Comparison of ENCODE assay signal across 1 cellular context in the genomic region with DNA sequence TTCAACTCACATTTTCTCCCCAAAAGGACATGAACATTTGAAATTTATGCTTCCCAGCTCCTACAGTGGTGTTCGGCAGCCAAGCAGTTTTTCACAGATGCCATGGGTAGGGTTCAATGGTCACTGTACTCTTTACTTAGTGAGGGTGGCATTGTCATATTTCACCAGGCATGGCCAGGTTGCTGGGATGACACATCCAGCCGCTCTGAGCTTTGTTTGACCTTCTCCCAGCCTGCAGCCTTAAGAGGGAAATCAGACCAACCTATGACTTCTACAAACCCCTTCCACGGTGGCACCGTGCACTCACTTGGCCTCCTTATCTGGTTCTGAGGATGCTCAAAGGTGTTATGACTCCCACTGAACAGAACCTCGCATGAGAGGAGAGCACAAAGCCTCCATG.
A peak's percentile ranks its signal among the peaks of the same experiment; 100 is the strongest.
TF ChIP-seq lines count a peak whose summit lies in the region.

No MANE protein-coding gene starts in this region.

TF ChIP-seq in HepG2, 621 proteins besides CTCF, POLR2A, EP300 and RAD21 (continued from another document and continues in another):
- TF ChIP-seq, protein P1, sequence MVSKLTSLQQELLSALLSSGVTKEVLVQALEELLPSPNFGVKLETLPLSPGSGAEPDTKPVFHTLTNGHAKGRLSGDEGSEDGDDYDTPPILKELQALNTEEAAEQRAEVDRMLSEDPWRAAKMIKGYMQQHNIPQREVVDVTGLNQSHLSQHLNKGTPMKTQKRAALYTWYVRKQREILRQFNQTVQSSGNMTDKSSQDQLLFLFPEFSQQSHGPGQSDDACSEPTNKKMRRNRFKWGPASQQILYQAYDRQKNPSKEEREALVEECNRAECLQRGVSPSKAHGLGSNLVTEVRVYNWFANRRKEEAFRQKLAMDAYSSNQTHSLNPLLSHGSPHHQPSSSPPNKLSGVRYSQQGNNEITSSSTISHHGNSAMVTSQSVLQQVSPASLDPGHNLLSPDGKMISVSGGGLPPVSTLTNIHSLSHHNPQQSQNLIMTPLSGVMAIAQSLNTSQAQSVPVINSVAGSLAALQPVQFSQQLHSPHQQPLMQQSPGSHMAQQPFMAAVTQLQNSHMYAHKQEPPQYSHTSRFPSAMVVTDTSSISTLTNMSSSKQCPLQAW (CRISPR knock-in tag; IDR thresholded peaks at IDR 0.05), result peak; percentile 31; the same call in 1 of the 2 replicates
- TF ChIP-seq YEATS4 (CRISPR knock-in tag; IDR thresholded peaks at IDR 0.05; ENCODE audit: borderline replicate concordance) (no peak), SMAD9 (CRISPR knock-in tag; IDR thresholded peaks at IDR 0.05) (no peak), NRL (CRISPR knock-in tag; IDR thresholded peaks at IDR 0.05; ENCODE audit: borderline replicate concordance) (no peak), ZNF441 (CRISPR knock-in tag; IDR thresholded peaks at IDR 0.05; ENCODE audit: borderline replicate concordance) (no peak), KLF6 (CRISPR knock-in tag; IDR thresholded peaks at IDR 0.05) (no peak), NFE2 (CRISPR knock-in tag; IDR thresholded peaks at IDR 0.05) (no peak), KLF12 (CRISPR knock-in tag; IDR thresholded peaks at IDR 0.05; ENCODE audit: borderline replicate concordance) (no peak), SP2 (CRISPR knock-in tag; IDR thresholded peaks at IDR 0.05) (no peak), ZNF12 (CRISPR knock-in tag; IDR thresholded peaks at IDR 0.05) (no peak; the same call in 1 of the 2 replicates), ZBTB20 (CRISPR knock-in tag; IDR thresholded peaks at IDR 0.05; ENCODE audit: borderline replicate concordance, low read depth) (no peak), SRSF9 (IDR thresholded peaks at IDR 0.05; ENCODE audit: borderline replicate concordance, insufficient read depth, low read depth, low read length, poor library complexity, severe bottlenecking) (no peak), ZNF550 (CRISPR knock-in tag; IDR thresholded peaks at IDR 0.05; ENCODE audit: borderline replicate concordance) (no peak), HES4 (CRISPR knock-in tag; IDR thresholded peaks at IDR 0.05; ENCODE audit: borderline replicate concordance) (no peak), HMG20B (CRISPR knock-in tag; conservative IDR thresholded peaks at IDR 0.05) (no peak), JDP2 (CRISPR knock-in tag; IDR thresholded peaks at IDR 0.05; ENCODE audit: borderline replicate concordance) (no peak), ZNF878 (CRISPR knock-in tag; IDR thresholded peaks at IDR 0.05) (no peak), ZBTB1 (CRISPR knock-in tag; IDR thresholded peaks at IDR 0.05; ENCODE audit: borderline replicate concordance) (no peak), POGZ (CRISPR knock-in tag; IDR thresholded peaks at IDR 0.05) (peak; percentile 56; the same call in 1 of the 2 replicates), ZNF629 (CRISPR knock-in tag; conservative IDR thresholded peaks at IDR 0.05) (no peak), NFE2L2 (IDR thresholded peaks at IDR 0.05; ENCODE audit: low read length) (no peak), HOXA3 (CRISPR knock-in tag; IDR thresholded peaks at IDR 0.05) (peak; percentile 18; the same call in 1 of the 2 replicates), TCF7L2 (IDR thresholded peaks at IDR 0.05; ENCODE audit: low read depth, low read length) (no peak), HNRNPUL1 (IDR thresholded peaks at IDR 0.05; ENCODE audit: low read depth, low read length) (no peak), ARNTL (CRISPR knock-in tag; IDR thresholded peaks at IDR 0.05) (no peak), MED1 (CRISPR knock-in tag; IDR thresholded peaks at IDR 0.05) (peak; percentile 42), PRMT3 (CRISPR knock-in tag; IDR thresholded peaks at IDR 0.05; ENCODE audit: borderline replicate concordance, low read depth) (no peak), PAX8 (CRISPR knock-in tag; IDR thresholded peaks at IDR 0.05; ENCODE audit: borderline replicate concordance) (no peak), ZNF549 (CRISPR knock-in tag; IDR thresholded peaks at IDR 0.05) (no peak), STAT5B (CRISPR knock-in tag; IDR thresholded peaks at IDR 0.05) (no peak), BORCS8-MEF2B (CRISPR knock-in tag; IDR thresholded peaks at IDR 0.05) (no peak), GABPA (IDR thresholded peaks at IDR 0.05; ENCODE audit: low read depth, low read length) (no peak), GABPA (CRISPR knock-in tag; IDR thresholded peaks at IDR 0.05; ENCODE audit: low read depth) (no peak), ZNF256 (CRISPR knock-in tag; conservative IDR thresholded peaks at IDR 0.05) (no peak), ZNF430 (CRISPR knock-in tag; IDR thresholded peaks at IDR 0.05) (peak; percentile 79; the same call in 1 of the 2 replicates), POLR2AphosphoS2 (IDR thresholded peaks at IDR 0.05; ENCODE audit: low read depth, low read length) (no peak)
- TF ChIP-seq, protein P2, sequence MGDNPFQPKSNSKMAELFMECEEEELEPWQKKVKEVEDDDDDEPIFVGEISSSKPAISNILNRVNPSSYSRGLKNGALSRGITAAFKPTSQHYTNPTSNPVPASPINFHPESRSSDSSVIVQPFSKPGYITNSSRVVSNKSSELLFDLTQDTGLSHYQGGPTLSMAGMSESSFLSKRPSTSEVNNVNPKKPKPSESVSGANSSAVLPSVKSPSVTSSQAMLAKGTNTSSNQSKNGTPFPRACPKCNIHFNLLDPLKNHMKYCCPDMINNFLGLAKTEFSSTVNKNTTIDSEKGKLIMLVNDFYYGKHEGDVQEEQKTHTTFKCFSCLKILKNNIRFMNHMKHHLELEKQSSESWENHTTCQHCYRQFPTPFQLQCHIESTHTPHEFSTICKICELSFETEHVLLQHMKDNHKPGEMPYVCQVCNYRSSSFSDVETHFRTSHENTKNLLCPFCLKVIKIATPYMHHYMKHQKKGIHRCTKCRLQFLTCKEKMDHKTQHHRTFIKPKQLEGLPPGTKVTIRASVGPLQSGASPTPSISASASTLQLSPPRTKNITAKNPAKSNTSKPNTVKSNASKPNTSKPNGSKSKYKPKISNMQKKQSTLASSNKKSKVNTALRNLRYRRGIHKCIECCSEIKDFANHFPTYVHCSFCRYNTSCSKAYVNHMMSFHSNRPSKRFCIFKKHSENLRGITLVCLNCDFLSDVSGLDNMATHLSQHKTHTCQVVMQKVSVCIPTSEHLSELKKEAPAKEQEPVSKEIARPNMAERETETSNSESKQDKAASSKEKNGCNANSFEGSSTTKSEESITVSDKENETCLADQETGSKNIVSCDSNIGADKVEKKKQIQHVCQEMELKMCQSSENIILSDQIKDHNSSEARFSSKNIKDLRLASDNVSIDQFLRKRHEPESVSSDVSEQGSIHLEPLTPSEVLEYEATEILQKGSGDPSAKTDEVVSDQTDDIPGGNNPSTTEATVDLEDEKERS (CRISPR knock-in tag; IDR thresholded peaks at IDR 0.05), result no peak
- TF ChIP-seq, protein P3, sequence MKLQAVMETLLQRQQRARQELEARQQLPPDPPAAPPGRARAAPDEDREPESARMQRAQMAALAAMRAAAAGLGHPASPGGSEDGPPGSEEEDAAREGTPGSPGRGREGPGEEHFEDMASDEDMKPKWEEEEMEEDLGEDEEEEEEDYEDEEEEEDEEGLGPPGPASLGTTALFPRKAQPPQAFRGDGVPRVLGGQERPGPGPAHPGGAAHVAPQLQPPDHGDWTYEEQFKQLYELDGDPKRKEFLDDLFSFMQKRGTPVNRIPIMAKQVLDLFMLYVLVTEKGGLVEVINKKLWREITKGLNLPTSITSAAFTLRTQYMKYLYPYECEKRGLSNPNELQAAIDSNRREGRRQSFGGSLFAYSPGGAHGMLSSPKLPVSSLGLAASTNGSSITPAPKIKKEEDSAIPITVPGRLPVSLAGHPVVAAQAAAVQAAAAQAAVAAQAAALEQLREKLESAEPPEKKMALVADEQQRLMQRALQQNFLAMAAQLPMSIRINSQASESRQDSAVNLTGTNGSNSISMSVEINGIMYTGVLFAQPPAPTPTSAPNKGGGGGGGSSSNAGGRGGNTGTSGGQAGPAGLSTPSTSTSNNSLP (IDR thresholded peaks at IDR 0.05; ENCODE audit: low read depth, low read length), result no peak
- TF ChIP-seq, protein P4, sequence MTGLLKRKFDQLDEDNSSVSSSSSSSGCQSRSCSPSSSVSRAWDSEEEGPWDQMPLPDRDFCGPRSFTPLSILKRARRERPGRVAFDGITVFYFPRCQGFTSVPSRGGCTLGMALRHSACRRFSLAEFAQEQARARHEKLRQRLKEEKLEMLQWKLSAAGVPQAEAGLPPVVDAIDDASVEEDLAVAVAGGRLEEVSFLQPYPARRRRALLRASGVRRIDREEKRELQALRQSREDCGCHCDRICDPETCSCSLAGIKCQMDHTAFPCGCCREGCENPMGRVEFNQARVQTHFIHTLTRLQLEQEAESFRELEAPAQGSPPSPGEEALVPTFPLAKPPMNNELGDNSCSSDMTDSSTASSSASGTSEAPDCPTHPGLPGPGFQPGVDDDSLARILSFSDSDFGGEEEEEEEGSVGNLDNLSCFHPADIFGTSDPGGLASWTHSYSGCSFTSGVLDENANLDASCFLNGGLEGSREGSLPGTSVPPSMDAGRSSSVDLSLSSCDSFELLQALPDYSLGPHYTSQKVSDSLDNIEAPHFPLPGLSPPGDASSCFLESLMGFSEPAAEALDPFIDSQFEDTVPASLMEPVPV (CRISPR knock-in tag; IDR thresholded peaks at IDR 0.05), result no peak
- TF ChIP-seq, protein P5, sequence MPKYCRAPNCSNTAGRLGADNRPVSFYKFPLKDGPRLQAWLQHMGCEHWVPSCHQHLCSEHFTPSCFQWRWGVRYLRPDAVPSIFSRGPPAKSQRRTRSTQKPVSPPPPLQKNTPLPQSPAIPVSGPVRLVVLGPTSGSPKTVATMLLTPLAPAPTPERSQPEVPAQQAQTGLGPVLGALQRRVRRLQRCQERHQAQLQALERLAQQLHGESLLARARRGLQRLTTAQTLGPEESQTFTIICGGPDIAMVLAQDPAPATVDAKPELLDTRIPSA (CRISPR knock-in tag; IDR thresholded peaks at IDR 0.05; ENCODE audit: borderline replicate concordance), result no peak
- TF ChIP-seq, protein P6, sequence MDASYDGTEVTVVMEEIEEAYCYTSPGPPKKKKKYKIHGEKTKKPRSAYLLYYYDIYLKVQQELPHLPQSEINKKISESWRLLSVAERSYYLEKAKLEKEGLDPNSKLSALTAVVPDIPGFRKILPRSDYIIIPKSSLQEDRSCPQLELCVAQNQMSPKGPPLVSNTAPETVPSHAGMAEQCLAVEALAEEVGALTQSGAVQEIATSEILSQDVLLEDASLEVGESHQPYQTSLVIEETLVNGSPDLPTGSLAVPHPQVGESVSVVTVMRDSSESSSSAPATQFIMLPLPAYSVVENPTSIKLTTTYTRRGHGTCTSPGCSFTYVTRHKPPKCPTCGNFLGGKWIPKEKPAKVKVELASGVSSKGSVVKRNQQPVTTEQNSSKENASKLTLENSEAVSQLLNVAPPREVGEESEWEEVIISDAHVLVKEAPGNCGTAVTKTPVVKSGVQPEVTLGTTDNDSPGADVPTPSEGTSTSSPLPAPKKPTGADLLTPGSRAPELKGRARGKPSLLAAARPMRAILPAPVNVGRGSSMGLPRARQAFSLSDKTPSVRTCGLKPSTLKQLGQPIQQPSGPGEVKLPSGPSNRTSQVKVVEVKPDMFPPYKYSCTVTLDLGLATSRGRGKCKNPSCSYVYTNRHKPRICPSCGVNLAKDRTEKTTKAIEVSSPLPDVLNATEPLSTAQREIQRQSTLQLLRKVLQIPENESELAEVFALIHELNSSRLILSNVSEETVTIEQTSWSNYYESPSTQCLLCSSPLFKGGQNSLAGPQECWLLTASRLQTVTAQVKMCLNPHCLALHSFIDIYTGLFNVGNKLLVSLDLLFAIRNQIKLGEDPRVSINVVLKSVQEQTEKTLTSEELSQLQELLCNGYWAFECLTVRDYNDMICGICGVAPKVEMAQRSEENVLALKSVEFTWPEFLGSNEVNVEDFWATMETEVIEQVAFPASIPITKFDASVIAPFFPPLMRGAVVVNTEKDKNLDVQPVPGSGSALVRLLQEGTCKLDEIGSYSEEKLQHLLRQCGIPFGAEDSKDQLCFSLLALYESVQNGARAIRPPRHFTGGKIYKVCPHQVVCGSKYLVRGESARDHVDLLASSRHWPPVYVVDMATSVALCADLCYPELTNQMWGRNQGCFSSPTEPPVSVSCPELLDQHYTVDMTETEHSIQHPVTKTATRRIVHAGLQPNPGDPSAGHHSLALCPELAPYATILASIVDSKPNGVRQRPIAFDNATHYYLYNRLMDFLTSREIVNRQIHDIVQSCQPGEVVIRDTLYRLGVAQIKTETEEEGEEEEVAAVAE (CRISPR knock-in tag; IDR thresholded peaks at IDR 0.05; ENCODE audit: borderline replicate concordance), result peak; percentile 21; the same call in 1 of the 2 replicates
- TF ChIP-seq, protein P7, sequence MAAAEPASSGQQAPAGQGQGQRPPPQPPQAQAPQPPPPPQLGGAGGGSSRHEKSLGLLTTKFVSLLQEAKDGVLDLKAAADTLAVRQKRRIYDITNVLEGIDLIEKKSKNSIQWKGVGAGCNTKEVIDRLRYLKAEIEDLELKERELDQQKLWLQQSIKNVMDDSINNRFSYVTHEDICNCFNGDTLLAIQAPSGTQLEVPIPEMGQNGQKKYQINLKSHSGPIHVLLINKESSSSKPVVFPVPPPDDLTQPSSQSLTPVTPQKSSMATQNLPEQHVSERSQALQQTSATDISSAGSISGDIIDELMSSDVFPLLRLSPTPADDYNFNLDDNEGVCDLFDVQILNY (CRISPR knock-in tag; conservative IDR thresholded peaks at IDR 0.05), result no peak
- TF ChIP-seq, protein P8, sequence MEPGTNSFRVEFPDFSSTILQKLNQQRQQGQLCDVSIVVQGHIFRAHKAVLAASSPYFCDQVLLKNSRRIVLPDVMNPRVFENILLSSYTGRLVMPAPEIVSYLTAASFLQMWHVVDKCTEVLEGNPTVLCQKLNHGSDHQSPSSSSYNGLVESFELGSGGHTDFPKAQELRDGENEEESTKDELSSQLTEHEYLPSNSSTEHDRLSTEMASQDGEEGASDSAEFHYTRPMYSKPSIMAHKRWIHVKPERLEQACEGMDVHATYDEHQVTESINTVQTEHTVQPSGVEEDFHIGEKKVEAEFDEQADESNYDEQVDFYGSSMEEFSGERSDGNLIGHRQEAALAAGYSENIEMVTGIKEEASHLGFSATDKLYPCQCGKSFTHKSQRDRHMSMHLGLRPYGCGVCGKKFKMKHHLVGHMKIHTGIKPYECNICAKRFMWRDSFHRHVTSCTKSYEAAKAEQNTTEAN (CRISPR knock-in tag; conservative IDR thresholded peaks at IDR 0.05), result no peak
- TF ChIP-seq, protein P9, sequence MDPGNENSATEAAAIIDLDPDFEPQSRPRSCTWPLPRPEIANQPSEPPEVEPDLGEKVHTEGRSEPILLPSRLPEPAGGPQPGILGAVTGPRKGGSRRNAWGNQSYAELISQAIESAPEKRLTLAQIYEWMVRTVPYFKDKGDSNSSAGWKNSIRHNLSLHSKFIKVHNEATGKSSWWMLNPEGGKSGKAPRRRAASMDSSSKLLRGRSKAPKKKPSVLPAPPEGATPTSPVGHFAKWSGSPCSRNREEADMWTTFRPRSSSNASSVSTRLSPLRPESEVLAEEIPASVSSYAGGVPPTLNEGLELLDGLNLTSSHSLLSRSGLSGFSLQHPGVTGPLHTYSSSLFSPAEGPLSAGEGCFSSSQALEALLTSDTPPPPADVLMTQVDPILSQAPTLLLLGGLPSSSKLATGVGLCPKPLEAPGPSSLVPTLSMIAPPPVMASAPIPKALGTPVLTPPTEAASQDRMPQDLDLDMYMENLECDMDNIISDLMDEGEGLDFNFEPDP (CRISPR knock-in tag; conservative IDR thresholded peaks at IDR 0.05), result no peak
- TF ChIP-seq, protein P10, sequence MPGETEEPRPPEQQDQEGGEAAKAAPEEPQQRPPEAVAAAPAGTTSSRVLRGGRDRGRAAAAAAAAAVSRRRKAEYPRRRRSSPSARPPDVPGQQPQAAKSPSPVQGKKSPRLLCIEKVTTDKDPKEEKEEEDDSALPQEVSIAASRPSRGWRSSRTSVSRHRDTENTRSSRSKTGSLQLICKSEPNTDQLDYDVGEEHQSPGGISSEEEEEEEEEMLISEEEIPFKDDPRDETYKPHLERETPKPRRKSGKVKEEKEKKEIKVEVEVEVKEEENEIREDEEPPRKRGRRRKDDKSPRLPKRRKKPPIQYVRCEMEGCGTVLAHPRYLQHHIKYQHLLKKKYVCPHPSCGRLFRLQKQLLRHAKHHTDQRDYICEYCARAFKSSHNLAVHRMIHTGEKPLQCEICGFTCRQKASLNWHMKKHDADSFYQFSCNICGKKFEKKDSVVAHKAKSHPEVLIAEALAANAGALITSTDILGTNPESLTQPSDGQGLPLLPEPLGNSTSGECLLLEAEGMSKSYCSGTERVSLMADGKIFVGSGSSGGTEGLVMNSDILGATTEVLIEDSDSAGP (CRISPR knock-in tag; IDR thresholded peaks at IDR 0.05; ENCODE audit: borderline replicate concordance), result no peak
